ENCODE assay signal across 39 cellular contexts in genomic region chr3:9064251-9064650, GRCh38.
"Had no signal": no experiment of that assay in that cellular context is flagged by ENCODE, and none has a peak within 500 bp of the region (broad histone marks: within the 10 kb centered on the region; RNA-seq: fewer than 3 reads in every experiment).

No MANE protein-coding gene starts in this region.

- H3K27ac ChIP-seq: breast epithelium, Peyer's patch, SJSA1, VCaP had no signal

- H3K36me3 Mint-ChIP-seq: activated CD8-positive, alpha-beta memory T cell treated with anti-CD3 and anti-CD28 coated beads, Interleukin-2, amount 10 ng/mL, durations not matched to agents 7 days and 5 days had no signal

- H3K27me3 Mint-ChIP-seq: activated CD4-positive, alpha-beta memory T cell treated with anti-CD3 and anti-CD28 coated beads, Interleukin-2, amount 10 ng/mL, durations not matched to agents 7 days and 5 days; activated CD8-positive, alpha-beta memory T cell treated with anti-CD3 and anti-CD28 coated beads, Interleukin-2, amount 10 ng/mL, durations not matched to agents 7 days and 5 days; activated naive CD8-positive, alpha-beta T cell treated with anti-CD3 and anti-CD28 coated beads for 36 hours had no signal

- H3K4me1 ChIP-seq: breast epithelium, Peyer's patch, SJSA1 had no signal

- H3K4me1 Mint-ChIP-seq: activated CD4-positive, alpha-beta memory T cell treated with anti-CD3 and anti-CD28 coated beads, Interleukin-2, amount 10 ng/mL, durations not matched to agents 7 days and 5 days; activated CD8-positive, alpha-beta memory T cell treated with anti-CD3 and anti-CD28 coated beads, Interleukin-2, amount 10 ng/mL, durations not matched to agents 7 days and 5 days; activated naive CD8-positive, alpha-beta T cell treated with anti-CD3 and anti-CD28 coated beads for 36 hours; activated T-helper 17 cell treated with anti-CD3 and anti-CD28 coated beads, Interleukin-2, amount 50 U/mL, for 72 hours; T-cell; T-helper 17 cell had no signal

- H3K4me3 ChIP-seq: breast epithelium, MG63, Peyer's patch, SJSA1 had no signal

- H3K27ac Mint-ChIP-seq: activated CD4-positive, alpha-beta memory T cell treated with anti-CD3 and anti-CD28 coated beads, Interleukin-2, amount 10 ng/mL, durations not matched to agents 7 days and 5 days; activated CD8-positive, alpha-beta memory T cell treated with anti-CD3 and anti-CD28 coated beads, Interleukin-2, amount 10 ng/mL, durations not matched to agents 7 days and 5 days; activated naive CD8-positive, alpha-beta T cell treated with anti-CD3 and anti-CD28 coated beads for 36 hours; activated T-cell treated with anti-CD3 and anti-CD28 coated beads, Interleukin-2, amount 50 U/mL, for 72 hours; activated T-helper 17 cell treated with anti-CD3 and anti-CD28 coated beads, Interleukin-2, amount 50 U/mL, for 72 hours; T-cell; T-helper 17 cell had no signal

- DNase-seq: activated CD4-positive, alpha-beta memory T cell treated with anti-CD3 and anti-CD28 coated beads, Interleukin-2, amount 10 ng/mL, durations not matched to agents 7 days and 5 days; activated CD4-positive, alpha-beta T cell treated with anti-CD3 and anti-CD28 coated beads for 1 hour; activated CD4-positive, alpha-beta T cell treated with anti-CD3 and anti-CD28 coated beads for 48 hours; activated CD4-positive, CD25-positive, alpha-beta regulatory T cell; activated CD8-positive, alpha-beta memory T cell treated with anti-CD3 and anti-CD28 coated beads for 24 hours; activated CD8-positive, alpha-beta memory T cell treated with anti-CD3 and anti-CD28 coated beads, Interleukin-2, amount 10 ng/mL, durations not matched to agents 7 days and 5 days; activated effector memory CD4-positive, alpha-beta T cell treated with anti-CD3 and anti-CD28 coated beads, Interleukin-2, amount 50 U/mL, for 16 hours; activated naive CD4-positive, alpha-beta T cell; activated naive CD4-positive, alpha-beta T cell treated with anti-CD3 and anti-CD28 coated beads, Interleukin-2, amount 50 U/mL, for 16 hours; activated naive CD8-positive, alpha-beta T cell treated with anti-CD3 and anti-CD28 coated beads for 36 hours; activated T-cell treated with anti-CD3 and anti-CD28 coated beads, Interleukin-2, amount 50 U/mL, for 1 hour; activated T-cell treated with anti-CD3 and anti-CD28 coated beads, Interleukin-2, amount 50 U/mL, for 72 hours; amniotic stem cell; aorta; caudate nucleus; Kasumi-1; KG1; MG63; NCI-H1048; NCI-H1105 treated with DMSO at 0.1 percent for 48 hours; NCI-H1436; NCI-H1694 treated with DMSO at 0.1 percent for 48 hours; NCI-H2029 treated with DMSO at 0.1 percent for 48 hours; NCI-H2107; NCI-H510A; NCI-H748 treated with DMSO at 0.1 percent for 48 hours; NK-92 treated with Interleukin-12 subunit alpha and Interleukin-12 subunit beta, amount 100 ng/mL, for 24 hours; PC-3; Peyer's patch; RPMI8226; SHP77 treated with DMSO at 0.1 percent for 48 hours; SK-N-SH; T-cell; T-helper 17 cell; T-helper 9 cell had no signal

- H3K36me3 ChIP-seq: breast epithelium, MG63, Peyer's patch, SJSA1 had no signal

- ATAC-seq: activated CD8-positive, alpha-beta memory T cell treated with anti-CD3 and anti-CD28 coated beads, Interleukin-2, amount 10 ng/mL, durations not matched to agents 7 days and 5 days; activated T-cell treated with anti-CD3 and anti-CD28 coated beads, Interleukin-2, amount 50 U/mL, for 72 hours; activated T-helper 17 cell treated with anti-CD3 and anti-CD28 coated beads, Interleukin-2, amount 50 U/mL, for 72 hours; PC-3; T-cell; T-helper 17 cell had no signal

- H3K4me3 Mint-ChIP-seq: activated CD4-positive, alpha-beta memory T cell treated with anti-CD3 and anti-CD28 coated beads, Interleukin-2, amount 10 ng/mL, durations not matched to agents 7 days and 5 days; activated CD8-positive, alpha-beta memory T cell treated with anti-CD3 and anti-CD28 coated beads, Interleukin-2, amount 10 ng/mL, durations not matched to agents 7 days and 5 days; activated naive CD8-positive, alpha-beta T cell treated with anti-CD3 and anti-CD28 coated beads for 36 hours; activated T-cell treated with anti-CD3 and anti-CD28 coated beads, Interleukin-2, amount 50 U/mL, for 72 hours; activated T-helper 17 cell treated with anti-CD3 and anti-CD28 coated beads, Interleukin-2, amount 50 U/mL, for 72 hours; T-cell; T-helper 17 cell had no signal

- H3K9me3 ChIP-seq: breast epithelium, MG63, Peyer's patch, SJSA1, SK-N-SH had no signal

- H3K27me3 ChIP-seq: breast epithelium, MG63, Peyer's patch, SJSA1 had no signal
